9 cellular contexts compared by ENCODE assay signal in genomic region chr2:232235716-232236115, GRCh38.
DNase-seq lines count a peak whose midpoint lies in the region; ATAC-seq and TF ChIP-seq lines count a peak whose summit lies in the region.
"Had no signal": no experiment of that assay in that cellular context is flagged by ENCODE, and none has a peak within 500 bp of the region (broad histone marks: within the 10 kb centered on the region; RNA-seq: fewer than 3 reads in every experiment).

No MANE protein-coding gene starts in this region.

- no peaks in the 10 kb centered on the region for H3K9me3 Mint-ChIP-seq in mesothelial cell of epicardium

- peak overlapping the region in 2 of 4 donors; percentile 66 to 67 for H3K27ac ChIP-seq in esophagus squamous epithelium
- H3K27ac ChIP-seq in hepatocyte, result no peak overlapping the region
- H3K27ac ChIP-seq: BLaER1 had no signal

- intact Hi-C loops in esophagus squamous epithelium (cut with DNase I), result no loop called here

- peaks cover 7% of the 10 kb centered on the region for H3K36me3 Mint-ChIP-seq in mesothelial cell of epicardium

- H3K36me3 ChIP-seq in esophagus squamous epithelium (peaks cover 0 to 24% (median 0%) of the 10 kb centered on the region in 3 donors), hepatocyte (replicated peaks; ENCODE audit: insufficient read depth, low read depth) (no peaks in the 10 kb centered on the region)

- peak; percentile 37 for ATAC-seq in GM21381 (IDR thresholded peaks at IDR 0.05; ENCODE audit: unreplicated experiment)

- H3K4me3 ChIP-seq in esophagus squamous epithelium (no peak overlapping the region), hepatocyte (no peak overlapping the region)
- H3K4me3 ChIP-seq: BLaER1 had no signal

- no peaks in the 10 kb centered on the region for H3K9me2 ChIP-seq in hepatocyte (replicated peaks; ENCODE audit: insufficient read depth)

- DNase-seq in DMS53 (lab: John Stamatoyannopoulos, UW) (peak; percentile 76), NCI-H510A (lab: John Stamatoyannopoulos, UW) (peak; percentile 62), iris pigment epithelial cell (ENCODE audit: low read depth) (peak; percentile 32), esophagus squamous epithelium (lab: John Stamatoyannopoulos, UW) (no peak), hepatocyte (ENCODE audit: low spot score) (no peak), mesothelial cell of epicardium (ENCODE audit: low spot score in 2 of 2, unreplicated experiment in 2 of 2) (no peak), superior temporal gyrus (ENCODE audit: extremely low spot score) (no peak)

- TF ChIP-seq POLR2A in esophagus squamous epithelium (IDR thresholded peaks at IDR 0.05), result no peak

- H3K27me3 Mint-ChIP-seq in mesothelial cell of epicardium (ENCODE audit: low read depth), result no peaks in the 10 kb centered on the region

- no peak overlapping the region for H2AFZ ChIP-seq in hepatocyte

- H3K27ac Mint-ChIP-seq in mesothelial cell of epicardium, result no peak overlapping the region

- H3K4me2 ChIP-seq in hepatocyte, result no peak overlapping the region
- H3K4me2 ChIP-seq: BLaER1 had no signal

- peaks cover 2% of the 10 kb centered on the region for H3K4me1 Mint-ChIP-seq in mesothelial cell of epicardium

- no peak for TF ChIP-seq CTCF in esophagus squamous epithelium (IDR thresholded peaks at IDR 0.05)
- no peak for TF ChIP-seq CTCF in hepatocyte (IDR thresholded peaks at IDR 0.05; ENCODE audit: poor library complexity)
- no peak for TF ChIP-seq CTCF in mesothelial cell of epicardium (IDR thresholded peaks at IDR 0.05; ENCODE audit: unreplicated experiment)

- no peaks in the 10 kb centered on the region for H4K20me1 ChIP-seq in hepatocyte (ENCODE audit: insufficient read depth, poor library complexity, severe bottlenecking)
- H4K20me1 ChIP-seq: BLaER1 had no signal

- H3K4me3 Mint-ChIP-seq in mesothelial cell of epicardium, result no peak overlapping the region

- peaks cover 0 to 89% (median 14%) of the 10 kb centered on the region in 3 donors for H3K4me1 ChIP-seq in esophagus squamous epithelium
- no peaks in the 10 kb centered on the region for H3K4me1 ChIP-seq in hepatocyte (ENCODE audit: insufficient read depth)

- 31 to 62% methylated on average over 5 of the region's 5 CpGs for WGBS in esophagus squamous epithelium, 2 donors
- 82% methylated on average over 5 of the region's 5 CpGs for WGBS in hepatocyte (ENCODE audit: low lambda C conversion rate, missing lambda C conversion rate)

- H3K9me3 ChIP-seq in esophagus squamous epithelium (no peaks in the 10 kb centered on the region), hepatocyte (ENCODE audit: low read depth) (no peaks in the 10 kb centered on the region)
- H3K9me3 ChIP-seq: BLaER1 had no signal

- H3K27me3 ChIP-seq in esophagus squamous epithelium (no peaks in the 10 kb centered on the region), hepatocyte (no peaks in the 10 kb centered on the region)
- H3K27me3 ChIP-seq: BLaER1 had no signal

- H3K79me2 ChIP-seq in hepatocyte, result no peaks in the 10 kb centered on the region

Comparison
In these comparisons a context has a peak if more than half of its experiments do, and no peak if none do; other contexts are left out.
1. DNase-seq: peak in DMS53 (single experiment), NCI-H510A (single experiment) and iris pigment epithelial cell (single experiment); none in esophagus squamous epithelium (single experiment), hepatocyte (single experiment), mesothelial cell of epicardium (0 of 2) and superior temporal gyrus (single experiment).